ENCODE assay signal across 11 cellular contexts in the genomic region with DNA sequence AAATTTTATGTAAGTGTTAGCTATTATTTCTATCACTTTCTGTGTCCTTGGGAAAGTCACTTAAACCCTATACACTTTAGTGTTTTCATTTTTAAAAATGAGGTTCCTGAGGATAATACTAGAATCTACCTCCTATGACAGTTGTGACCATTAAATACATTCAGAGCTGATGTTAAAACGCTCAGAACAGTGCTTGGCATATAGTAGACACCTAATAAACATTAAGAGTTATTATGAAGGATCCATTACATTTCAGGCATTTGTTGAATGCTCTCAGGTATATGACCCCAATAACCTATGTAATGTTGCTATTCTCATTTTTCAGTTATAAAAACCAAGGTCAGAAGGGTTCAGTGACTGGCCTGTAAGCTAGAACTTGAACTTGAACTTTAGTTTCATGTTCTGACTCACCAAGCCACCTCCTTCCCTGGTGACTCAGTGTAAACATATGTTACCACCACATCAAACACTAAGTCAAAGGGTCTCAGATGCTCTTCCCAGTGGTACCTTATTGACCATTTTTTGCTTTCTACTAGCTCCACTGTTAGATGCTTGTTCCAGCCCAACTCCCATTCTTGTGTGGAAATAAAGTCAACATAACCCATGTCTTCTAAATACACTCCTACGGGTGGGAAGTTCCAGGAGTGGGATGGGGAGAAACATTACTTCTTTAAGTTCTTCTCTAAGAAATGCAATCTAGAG. TPM values are rescaled to one million over a fixed set of nuclear protein-coding genes. Genes with fewer than 3 reads are reported as not detected.
DNase-seq lines count a peak whose midpoint lies in the region; ATAC-seq and TF ChIP-seq lines count a peak whose summit lies in the region.
"Had no signal": no experiment of that assay in that cellular context is flagged by ENCODE, and none has a peak within 500 bp of the region (broad histone marks: within the 10 kb centered on the region; RNA-seq: fewer than 3 reads in every experiment).

No MANE protein-coding gene starts in this region.

- H4K20me1 ChIP-seq in MM.1S (ENCODE audit: insufficient read depth, low read length) = no peaks in the 10 kb centered on the region

- H3K4me3 ChIP-seq in MM.1S (ENCODE audit: low read length) = no peak overlapping the region

- H3K9me3 ChIP-seq in MM.1S (replicated peaks; ENCODE audit: insufficient read depth, low read length) = no peaks in the 10 kb centered on the region
- H3K9me3 ChIP-seq: neutrophil had no signal

- peak; percentile 52 for ATAC-seq in GM21529 (IDR thresholded peaks at IDR 0.05; ENCODE audit: unreplicated experiment)

- H3K27me3 Mint-ChIP-seq in progenitor cell of endocrine pancreas = no peaks in the 10 kb centered on the region

- TF ChIP-seq CTCF in MM.1S (IDR thresholded peaks at IDR 0.05; ENCODE audit: low read length) (no peak), progenitor cell of endocrine pancreas (IDR thresholded peaks at IDR 0.05; ENCODE audit: unreplicated experiment) (no peak)

- H3K4me1 Mint-ChIP-seq in progenitor cell of endocrine pancreas (ENCODE audit: low read depth) = peaks cover 4% of the 10 kb centered on the region
- H3K4me1 Mint-ChIP-seq: activated naive CD4-positive, alpha-beta T cell treated with anti-CD3 and anti-CD28 coated beads, Interleukin-2, amount 50 U/mL, for 24 hours had no signal

- H3K9ac ChIP-seq in MM.1S (ENCODE audit: low read length) = no peak overlapping the region

- H3K27ac ChIP-seq in MM.1S (ENCODE audit: low read length) = no peak overlapping the region
- H3K27ac ChIP-seq: neutrophil had no signal

- H3K4me1 ChIP-seq in MM.1S (ENCODE audit: low read length) = no peaks in the 10 kb centered on the region

- peaks cover 2% of the 10 kb centered on the region for H3K36me3 Mint-ChIP-seq in progenitor cell of endocrine pancreas (ENCODE audit: insufficient read depth)
- H3K36me3 Mint-ChIP-seq: activated naive CD4-positive, alpha-beta T cell treated with anti-CD3 and anti-CD28 coated beads, Interleukin-2, amount 50 U/mL, for 24 hours had no signal

- H3K27ac Mint-ChIP-seq in progenitor cell of endocrine pancreas = no peak overlapping the region
- H3K27ac Mint-ChIP-seq: activated naive CD4-positive, alpha-beta T cell treated with anti-CD3 and anti-CD28 coated beads, Interleukin-2, amount 50 U/mL, for 24 hours had no signal

- no peaks in the 10 kb centered on the region for H3F3A ChIP-seq in MM.1S (ENCODE audit: insufficient read depth, low read length)

- H2AFZ ChIP-seq in MM.1S (ENCODE audit: low read length) = no peak overlapping the region

- no peak overlapping the region for H3K4me2 ChIP-seq in MM.1S (ENCODE audit: low read depth, low read length)

- DNase-seq in COLO829 (ENCODE audit: low spot score) (peak; percentile 68), MM.1S (peak; percentile 28), fibroblast of gingiva (ENCODE audit: low read depth) (peak; percentile 10), NCI-H2029 (lab: John Stamatoyannopoulos, UW) (no peak), progenitor cell of endocrine pancreas (ENCODE audit: low spot score, unreplicated experiment) (no peak), NCI-H2107 treated with DMSO at 0.1 percent for 48 hours (lab: John Stamatoyannopoulos, UW; ENCODE audit: unreplicated experiment) (no peak), ureter (ENCODE audit: low spot score) (no peak)
- DNase-seq: head of caudate nucleus had no signal

- no peaks in the 10 kb centered on the region for H3K36me3 ChIP-seq in MM.1S (replicated peaks; ENCODE audit: insufficient read depth, low read length)
- H3K36me3 ChIP-seq: neutrophil had no signal

- H3K27me3 ChIP-seq in MM.1S (replicated peaks; ENCODE audit: insufficient read depth, low read length) = no peaks in the 10 kb centered on the region

- no peaks in the 10 kb centered on the region for H3K9me2 ChIP-seq in MM.1S (replicated peaks; ENCODE audit: insufficient read depth, low read length)

- no peaks in the 10 kb centered on the region for H3K79me2 ChIP-seq in MM.1S (ENCODE audit: low read length)

- peaks cover 17% of the 10 kb centered on the region for H3K9me3 Mint-ChIP-seq in progenitor cell of endocrine pancreas (ENCODE audit: low read depth)

- H3K4me3 Mint-ChIP-seq in progenitor cell of endocrine pancreas (ENCODE audit: low read depth) = no peak overlapping the region
- H3K4me3 Mint-ChIP-seq: activated naive CD4-positive, alpha-beta T cell treated with anti-CD3 and anti-CD28 coated beads, Interleukin-2, amount 50 U/mL, for 24 hours had no signal

RNA-seq across cellular contexts. Expression of gene HSD17B2, which starts 47.6 kb away (rescaled TPM):
- 1.2 and 1.4 TPM in 2 replicates for total RNA-seq in progenitor cell of endocrine pancreas
- total RNA-seq in ureter = 47.8 TPM

Comparison
In these comparisons a context has a peak if more than half of its experiments do, and no peak if none do; other contexts are left out.
1. DNase-seq: peak in COLO829 (single experiment), MM.1S (single experiment) and fibroblast of gingiva (single experiment); none in NCI-H2029 (single experiment), progenitor cell of endocrine pancreas (single experiment), NCI-H2107 treated with DMSO at 0.1 percent for 48 hours (single experiment) and ureter (single experiment).
2. RNA of gene HSD17B2, which starts 47.6 kb away (total RNA-seq): 47.8 TPM in ureter (single experiment); 1.2 to 1.4 TPM in progenitor cell of endocrine pancreas; every median in the first group is over 10 times any median in the second.